8 cellular contexts compared by ENCODE assay signal in the genomic region with DNA sequence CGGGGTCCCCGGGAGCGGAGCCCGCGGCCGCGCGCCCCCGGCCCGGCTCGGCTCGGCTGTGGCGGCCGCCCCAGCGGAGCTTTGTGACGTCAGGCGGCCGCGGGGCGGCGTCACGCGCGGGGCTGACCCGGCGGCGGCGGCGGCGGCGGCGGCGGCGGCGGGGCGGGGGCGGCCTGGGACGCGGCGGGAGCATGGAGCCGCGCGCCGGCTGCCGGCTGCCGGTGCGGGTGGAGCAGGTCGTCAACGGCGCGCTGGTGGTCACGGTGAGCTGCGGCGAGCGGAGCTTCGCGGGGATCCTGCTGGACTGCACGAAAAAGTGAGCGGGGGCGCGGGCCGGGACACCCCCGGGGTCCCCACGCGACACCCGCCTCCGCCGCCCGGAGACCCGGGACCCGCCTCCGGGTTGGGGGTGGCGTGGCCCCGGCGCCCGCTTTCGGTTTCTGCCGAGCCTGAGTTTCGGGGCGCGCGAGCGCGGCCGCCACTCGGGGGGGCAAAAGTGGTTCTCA. TPM values are rescaled to one million over a fixed set of nuclear protein-coding genes. Genes with fewer than 3 reads are reported as not detected.
DNase-seq lines count a peak whose midpoint lies in the region; ATAC-seq and TF ChIP-seq lines count a peak whose summit lies in the region.

Gene PWWP2B (plus strand): TSS at position 165 of the 506 bp plus-strand sequence. CDS start 27 bp downstream, at position 192.

- H3K27ac ChIP-seq in 22Rv1: peak within 1 kb of the TSS; percentile 69
- peak within 1 kb of the TSS; percentile 65 for H3K27ac ChIP-seq in effector memory CD4-positive, alpha-beta T cell (ENCODE audit: insufficient read depth, low read length, poor library complexity, severe bottlenecking)

- peak within 1 kb of the TSS; percentile 82 for H3K4me3 Mint-ChIP-seq in activated CD4-positive, alpha-beta T cell treated with anti-CD3 and anti-CD28 coated beads, Interleukin-2, amount 10 ng/mL, durations not matched to agents 7 days and 5 days
- H3K4me3 Mint-ChIP-seq in mesothelial cell of epicardium: peak within 1 kb of the TSS; percentile 88
- H3K4me3 Mint-ChIP-seq in stimulated activated naive CD8-positive, alpha-beta T cell treated with anti-CD3 and anti-CD28 coated beads, Interleukin-15, Interleukin-2, amounts not matched to agents 100 ng/mL and 50 ng/mL, for 24 hours: peak within 1 kb of the TSS; percentile 82

- peaks cover 5% of the 10 kb centered on the region for H3K9me3 Mint-ChIP-seq in activated CD4-positive, alpha-beta T cell treated with anti-CD3 and anti-CD28 coated beads, Interleukin-2, amount 10 ng/mL, durations not matched to agents 7 days and 5 days
- peaks cover 5% of the 10 kb centered on the region for H3K9me3 Mint-ChIP-seq in mesothelial cell of epicardium
- peaks cover 5% of the 10 kb centered on the region for H3K9me3 Mint-ChIP-seq in stimulated activated naive CD8-positive, alpha-beta T cell treated with anti-CD3 and anti-CD28 coated beads, Interleukin-15, Interleukin-2, amounts not matched to agents 100 ng/mL and 50 ng/mL, for 24 hours

- POLR2A ChIA-PET in activated CD4-positive, alpha-beta T cell treated with anti-CD3 and anti-CD28 coated beads, Interleukin-2, amount 10 ng/mL, durations not matched to agents 7 days and 5 days (lab: Charles Lee): no interaction called here

- peaks cover 19% of the 10 kb centered on the region for H3K4me1 ChIP-seq in effector memory CD4-positive, alpha-beta T cell (ENCODE audit: control insufficient read depth, insufficient read depth, low read length, poor library complexity, severe bottlenecking)

- H3K4me1 Mint-ChIP-seq in activated CD4-positive, alpha-beta T cell treated with anti-CD3 and anti-CD28 coated beads, Interleukin-2, amount 10 ng/mL, durations not matched to agents 7 days and 5 days: peaks cover 10% of the 10 kb centered on the region
- peaks cover 31% of the 10 kb centered on the region for H3K4me1 Mint-ChIP-seq in mesothelial cell of epicardium
- H3K4me1 Mint-ChIP-seq in stimulated activated naive CD8-positive, alpha-beta T cell treated with anti-CD3 and anti-CD28 coated beads, Interleukin-15, Interleukin-2, amounts not matched to agents 100 ng/mL and 50 ng/mL, for 24 hours (ENCODE audit: low read depth): peaks cover 24% of the 10 kb centered on the region

- CTCF ChIA-PET in activated CD4-positive, alpha-beta T cell treated with anti-CD3 and anti-CD28 coated beads, Interleukin-2, amount 10 ng/mL, durations not matched to agents 7 days and 5 days (lab: Charles Lee): interaction anchor here (1.3 to 2.0 kb wide), 3 partner anchors 32 to 50 kb away, joined by 3 to 7 read pairs (median 4); no protein-coding TSS in a partner anchor

- DNase-seq in GM19238 (ENCODE audit: insufficient read length, low spot score) (peak; percentile 75), mesothelial cell of epicardium (ENCODE audit: low spot score in 2 of 2, unreplicated experiment in 2 of 2) (no peak), occipital lobe (lab: John Stamatoyannopoulos, UW) (no peak)
- DNase-seq in activated CD4-positive, alpha-beta T cell treated with anti-CD3 and anti-CD28 coated beads, Interleukin-2, amount 10 ng/mL, durations not matched to agents 7 days and 5 days: peak; percentile 69
- DNase-seq in effector memory CD4-positive, alpha-beta T cell: peak; percentile 44 to 54 (median 45)

- H3K4me3 ChIP-seq in effector memory CD4-positive, alpha-beta T cell (ENCODE audit: insufficient read depth, low read depth, low read length, poor library complexity, severe bottlenecking): peak within 1 kb of the TSS; percentile 66

- peak; percentile 30 for ATAC-seq in HG03571 (IDR thresholded peaks at IDR 0.05; ENCODE audit: unreplicated experiment)

- peak within 1 kb of the TSS; percentile 84 for H3K27ac Mint-ChIP-seq in activated CD4-positive, alpha-beta T cell treated with anti-CD3 and anti-CD28 coated beads, Interleukin-2, amount 10 ng/mL, durations not matched to agents 7 days and 5 days
- peak within 1 kb of the TSS; percentile 96 for H3K27ac Mint-ChIP-seq in mesothelial cell of epicardium
- H3K27ac Mint-ChIP-seq in stimulated activated naive CD8-positive, alpha-beta T cell treated with anti-CD3 and anti-CD28 coated beads, Interleukin-15, Interleukin-2, amounts not matched to agents 100 ng/mL and 50 ng/mL, for 24 hours: peak within 1 kb of the TSS; percentile 82

- no peaks in the 10 kb centered on the region for H3K36me3 Mint-ChIP-seq in activated CD4-positive, alpha-beta T cell treated with anti-CD3 and anti-CD28 coated beads, Interleukin-2, amount 10 ng/mL, durations not matched to agents 7 days and 5 days (ENCODE audit: low read depth)
- no peaks in the 10 kb centered on the region for H3K36me3 Mint-ChIP-seq in mesothelial cell of epicardium
- H3K36me3 Mint-ChIP-seq in stimulated activated naive CD8-positive, alpha-beta T cell treated with anti-CD3 and anti-CD28 coated beads, Interleukin-15, Interleukin-2, amounts not matched to agents 100 ng/mL and 50 ng/mL, for 24 hours (ENCODE audit: low read depth): no peaks in the 10 kb centered on the region

- TF ChIP-seq CTCF in 22Rv1 (IDR thresholded peaks at IDR 0.05) (no peak), mesothelial cell of epicardium (IDR thresholded peaks at IDR 0.05; ENCODE audit: unreplicated experiment) (no peak)

- no peaks in the 10 kb centered on the region for H3K9me3 ChIP-seq in effector memory CD4-positive, alpha-beta T cell (ENCODE audit: control insufficient read depth, low read length)

- no peaks in the 10 kb centered on the region for H3K36me3 ChIP-seq in effector memory CD4-positive, alpha-beta T cell (ENCODE audit: control insufficient read depth, insufficient read depth, low read length)

- H3K27me3 ChIP-seq in effector memory CD4-positive, alpha-beta T cell (replicated peaks; ENCODE audit: control insufficient read depth, insufficient read depth, low read length, poor library complexity, severe bottlenecking): no peaks in the 10 kb centered on the region

- H3K27me3 Mint-ChIP-seq in activated CD4-positive, alpha-beta T cell treated with anti-CD3 and anti-CD28 coated beads, Interleukin-2, amount 10 ng/mL, durations not matched to agents 7 days and 5 days: no peaks in the 10 kb centered on the region
- H3K27me3 Mint-ChIP-seq in mesothelial cell of epicardium (ENCODE audit: low read depth): no peaks in the 10 kb centered on the region
- no peaks in the 10 kb centered on the region for H3K27me3 Mint-ChIP-seq in stimulated activated naive CD8-positive, alpha-beta T cell treated with anti-CD3 and anti-CD28 coated beads, Interleukin-15, Interleukin-2, amounts not matched to agents 100 ng/mL and 50 ng/mL, for 24 hours

RNA-seq across cellular contexts. Expression of gene PWWP2B, which starts in this region (rescaled TPM):
- total RNA-seq in activated CD4-positive, alpha-beta T cell treated with anti-CD3 and anti-CD28 coated beads, Interleukin-2, amount 10 ng/mL, durations not matched to agents 7 days and 5 days: 1 to 10 TPM; 8.1 to 9.3 TPM
- total RNA-seq in mesothelial cell of epicardium (23.9 to 24.7 TPM (median 24.2 TPM) in 3 replicates), occipital lobe (5.6 TPM)

Comparison
In these comparisons a context has a peak if more than half of its experiments do, and no peak if none do; other contexts are left out.
1. DNase-seq: peak in GM19238 (single experiment), activated CD4-positive, alpha-beta T cell treated with anti-CD3 and anti-CD28 coated beads, Interleukin-2, amount 10 ng/mL, durations not matched to agents 7 days and 5 days (single experiment) and effector memory CD4-positive, alpha-beta T cell (3 of 3); none in mesothelial cell of epicardium (0 of 2) and occipital lobe (single experiment).
2. Peak in every context shown above with its lines, with median percentiles within 50 percentile points of each other: H3K27ac Mint-ChIP-seq and H3K4me3 Mint-ChIP-seq.